In genomic region chr3:44395714-44396113, GRCh38 we compare ENCODE assay signal across 29 cellular contexts.
"Had no signal": no experiment of that assay in that cellular context is flagged by ENCODE, and none has a peak within 500 bp of the region (broad histone marks: within the 10 kb centered on the region; RNA-seq: fewer than 3 reads in every experiment).

No MANE protein-coding gene starts in this region.

- H3K27me3 Mint-ChIP-seq: naive thymus-derived CD4-positive, alpha-beta T cell; progenitor cell of endocrine pancreas; stimulated activated memory B cell treated with anti-CD40 and anti-IgM and Interleukin-4, amounts not matched to agents 10 μg/mL and 1 μg/mL and 100 μg/mL, for 72 hours; stimulated activated naive CD8-positive, alpha-beta T cell treated with anti-CD3 and anti-CD28 coated beads, Interleukin-15, amount 100 ng/mL, for 72 hours had no signal

- H3K9me3 Mint-ChIP-seq: nephron had no signal

- H3K9me3 ChIP-seq: neutrophil, psoas muscle, right lobe of liver, sigmoid colon, suprapubic skin, thoracic aorta, thyroid gland, upper lobe of left lung, vagina had no signal

- H3K27ac ChIP-seq: neutrophil, parathyroid adenoma, psoas muscle, right lobe of liver, sigmoid colon, suprapubic skin, thoracic aorta, thyroid gland, tibial nerve, upper lobe of left lung, vagina had no signal

- H3K4me1 Mint-ChIP-seq: naive thymus-derived CD4-positive, alpha-beta T cell; nephron; stimulated activated memory B cell treated with anti-CD40 and anti-IgM and Interleukin-4, amounts not matched to agents 10 μg/mL and 1 μg/mL and 100 μg/mL, for 72 hours; stimulated activated naive CD8-positive, alpha-beta T cell treated with anti-CD3 and anti-CD28 coated beads, Interleukin-15, amount 100 ng/mL, for 72 hours had no signal

- H3K27me3 ChIP-seq: neutrophil, right lobe of liver, sigmoid colon, suprapubic skin, thyroid gland, tibial nerve, upper lobe of left lung, vagina had no signal

- H3K36me3 ChIP-seq: thyroid gland had no signal

- H3K4me3 ChIP-seq: psoas muscle, right lobe of liver, sigmoid colon, suprapubic skin, thoracic aorta, thyroid gland, tibial nerve, upper lobe of left lung, vagina had no signal

- H3K27ac Mint-ChIP-seq: naive thymus-derived CD4-positive, alpha-beta T cell; natural killer cell; nephron; progenitor cell of endocrine pancreas; stimulated activated memory B cell treated with anti-CD40 and anti-IgM and Interleukin-4, amounts not matched to agents 10 μg/mL and 1 μg/mL and 100 μg/mL, for 72 hours; stimulated activated naive CD8-positive, alpha-beta T cell treated with anti-CD3 and anti-CD28 coated beads, Interleukin-15, amount 100 ng/mL, for 72 hours had no signal

- H3K4me1 ChIP-seq: parathyroid adenoma, psoas muscle, right lobe of liver, sigmoid colon, suprapubic skin, thyroid gland, tibial nerve, upper lobe of left lung, vagina had no signal

- ATAC-seq: naive thymus-derived CD4-positive, alpha-beta T cell; natural killer cell; psoas muscle; right cardiac atrium; stimulated activated memory B cell treated with anti-CD40 and anti-IgM and Interleukin-4, amounts not matched to agents 10 μg/mL and 1 μg/mL and 100 μg/mL, for 72 hours; stimulated activated naive CD8-positive, alpha-beta T cell treated with anti-CD3 and anti-CD28 coated beads, Interleukin-15, amount 100 ng/mL, for 72 hours; stimulated activated naive CD8-positive, alpha-beta T cell treated with anti-CD3 and anti-CD28 coated beads, Interleukin-15, Interleukin-2, amounts not matched to agents 100 U/mL and 50 U/mL, for 24 hours had no signal

- DNase-seq: naive thymus-derived CD4-positive, alpha-beta T cell; natural killer cell; nucleus accumbens; psoas muscle; right cardiac atrium; right lobe of liver; sigmoid colon; small intestine; stimulated activated CD4-positive, alpha-beta T cell treated with anti-CD3 and anti-CD28 coated beads, Interleukin-15, amount 100 ng/mL, for 24 hours; stimulated activated CD4-positive, alpha-beta T cell treated with anti-CD3 and anti-CD28 coated beads, Interleukin-2, amount 100 ng/mL, for 24 hours; stimulated activated CD4-positive, alpha-beta T cell treated with anti-CD3 and anti-CD28 coated beads, Interleukin-2, amount 100 ng/mL, for 48 hours; stimulated activated CD4-positive, alpha-beta T cell treated with anti-CD3 and anti-CD28 coated beads, Interleukin-4, amount 100 ng/mL, for 4 hours; stimulated activated CD8-positive, alpha-beta memory T cell treated with anti-CD3 and anti-CD28 coated beads, Interleukin-4, amount 100 ng/mL, for 48 hours; stimulated activated naive CD4-positive, alpha-beta T cell; stimulated activated naive CD8-positive, alpha-beta T cell treated with anti-CD3 and anti-CD28 coated beads, Interleukin-15, amount 100 ng/mL, for 72 hours; stimulated activated naive CD8-positive, alpha-beta T cell treated with anti-CD3 and anti-CD28 coated beads, Interleukin-15, Interleukin-2, amounts not matched to agents 100 U/mL and 50 U/mL, for 24 hours; substantia nigra; thyroid gland; trophoblast cell had no signal

- H3K4me3 Mint-ChIP-seq: naive thymus-derived CD4-positive, alpha-beta T cell; natural killer cell; nephron; stimulated activated memory B cell treated with anti-CD40 and anti-IgM and Interleukin-4, amounts not matched to agents 10 μg/mL and 1 μg/mL and 100 μg/mL, for 72 hours; stimulated activated naive CD8-positive, alpha-beta T cell treated with anti-CD3 and anti-CD28 coated beads, Interleukin-15, amount 100 ng/mL, for 72 hours had no signal
